39 cellular contexts compared by ENCODE assay signal in genomic region chr1:152866321-152866720, GRCh38. TPM values are rescaled to one million over a fixed set of nuclear protein-coding genes. Genes with fewer than 3 reads are reported as not detected.
"Had no signal": no experiment of that assay in that cellular context is flagged by ENCODE, and none has a peak within 500 bp of the region (broad histone marks: within the 10 kb centered on the region; RNA-seq: fewer than 3 reads in every experiment).

No MANE protein-coding gene starts in this region.

- H3K36me3 Mint-ChIP-seq: activated CD4-positive, alpha-beta memory T cell treated with anti-CD3 and anti-CD28 coated beads for 36 hours; activated CD8-positive, alpha-beta memory T cell treated with anti-CD3 and anti-CD28 coated beads, Interleukin-2, amount 10 ng/mL, durations not matched to agents 7 days and 5 days; activated naive CD4-positive, alpha-beta T cell treated with anti-CD3 and anti-CD28 coated beads, Interleukin-2, amount 10 ng/mL, durations not matched to agents 7 days and 5 days; activated naive CD4-positive, alpha-beta T cell treated with anti-CD3 and anti-CD28 coated beads, Interleukin-2, amount 50 U/mL, for 72 hours had no signal

- H3K4me1 Mint-ChIP-seq: activated B cell treated with CpG ODN at 0.5 μM for 24 hours; activated CD8-positive, alpha-beta memory T cell treated with anti-CD3 and anti-CD28 coated beads, Interleukin-2, amount 10 ng/mL, durations not matched to agents 7 days and 5 days; activated naive CD4-positive, alpha-beta T cell treated with anti-CD3 and anti-CD28 coated beads, Interleukin-2, amount 10 ng/mL, durations not matched to agents 7 days and 5 days had no signal

- H3K27me3 Mint-ChIP-seq: activated naive CD4-positive, alpha-beta T cell treated with anti-CD3 and anti-CD28 coated beads, Interleukin-2, amount 10 ng/mL, durations not matched to agents 7 days and 5 days had no signal

- H3K4me1 ChIP-seq: adrenal gland, body of pancreas, colonic mucosa, heart right ventricle had no signal

- H3K79me2 ChIP-seq: hepatocyte had no signal

- H3K36me3 ChIP-seq: adrenal gland, cardiac muscle cell, colonic mucosa, esophagus squamous epithelium, gastroesophageal sphincter, heart right ventricle, WERI-Rb-1 had no signal

- H3K27ac Mint-ChIP-seq: activated B cell treated with CpG ODN at 0.5 μM for 24 hours; activated CD4-positive, alpha-beta memory T cell treated with anti-CD3 and anti-CD28 coated beads for 36 hours; activated CD8-positive, alpha-beta memory T cell treated with anti-CD3 and anti-CD28 coated beads, Interleukin-2, amount 10 ng/mL, durations not matched to agents 7 days and 5 days; activated CD8-positive, alpha-beta T cell treated with anti-CD3 and anti-CD28 coated beads, Interleukin-2, amount 10 ng/mL, durations not matched to agents 7 days and 5 days; activated naive CD4-positive, alpha-beta T cell treated with anti-CD3 and anti-CD28 coated beads, Interleukin-2, amount 10 ng/mL, durations not matched to agents 7 days and 5 days; activated naive CD4-positive, alpha-beta T cell treated with anti-CD3 and anti-CD28 coated beads, Interleukin-2, amount 50 U/mL, for 72 hours; activated T-cell treated with anti-CD3 and anti-CD28 coated beads, Interleukin-2, amount 50 U/mL, for 72 hours; T-helper 17 cell; T-helper 2 cell treated with Interferon-gamma antibody and Interleukin-4, amounts not matched to agents 5 μg/mL and 100 μg/mL, for 36 hours had no signal

- H3K4me3 ChIP-seq: adrenal gland, body of pancreas, cardiac muscle cell, colonic mucosa, esophagus squamous epithelium, gastroesophageal sphincter, heart right ventricle, hepatocyte had no signal

- H2AFZ ChIP-seq: hepatocyte had no signal

- H3K9me3 Mint-ChIP-seq: activated B cell treated with CpG ODN at 0.5 μM for 24 hours; activated CD4-positive, alpha-beta memory T cell treated with anti-CD3 and anti-CD28 coated beads for 36 hours; activated naive CD4-positive, alpha-beta T cell treated with anti-CD3 and anti-CD28 coated beads, Interleukin-2, amount 10 ng/mL, durations not matched to agents 7 days and 5 days; activated naive CD4-positive, alpha-beta T cell treated with anti-CD3 and anti-CD28 coated beads, Interleukin-2, amount 50 U/mL, for 72 hours; activated T-cell treated with anti-CD3 and anti-CD28 coated beads, Interleukin-2, amount 50 U/mL, for 72 hours; T-helper 2 cell treated with Interferon-gamma antibody and Interleukin-4, amounts not matched to agents 5 μg/mL and 100 μg/mL, for 36 hours had no signal

- FAIRE-seq: endometrium, endothelial cell of umbilical vein had no signal

- H3K4me3 Mint-ChIP-seq: activated B cell treated with CpG ODN at 0.5 μM for 24 hours; activated CD4-positive, alpha-beta memory T cell treated with anti-CD3 and anti-CD28 coated beads for 36 hours; activated CD8-positive, alpha-beta memory T cell treated with anti-CD3 and anti-CD28 coated beads, Interleukin-2, amount 10 ng/mL, durations not matched to agents 7 days and 5 days; activated CD8-positive, alpha-beta T cell treated with anti-CD3 and anti-CD28 coated beads, Interleukin-2, amount 10 ng/mL, durations not matched to agents 7 days and 5 days; activated naive CD4-positive, alpha-beta T cell treated with anti-CD3 and anti-CD28 coated beads, Interleukin-2, amount 10 ng/mL, durations not matched to agents 7 days and 5 days; activated T-cell treated with anti-CD3 and anti-CD28 coated beads, Interleukin-2, amount 50 U/mL, for 72 hours; T-helper 17 cell; T-helper 2 cell treated with Interferon-gamma antibody and Interleukin-4, amounts not matched to agents 5 μg/mL and 100 μg/mL, for 36 hours had no signal

- H3K27me3 ChIP-seq: adrenal gland, body of pancreas, cardiac muscle cell, colonic mucosa, esophagus squamous epithelium, gastroesophageal sphincter, hepatocyte had no signal

- DNase-seq: activated B cell treated with CpG ODN at 0.5 μM for 24 hours; activated CD4-positive, alpha-beta memory T cell treated with anti-CD3 and anti-CD28 coated beads for 36 hours; activated CD4-positive, alpha-beta T cell treated with anti-CD3 and anti-CD28 coated beads for 48 hours; activated CD8-positive, alpha-beta memory T cell treated with anti-CD3 and anti-CD28 coated beads, Interleukin-2, amount 10 ng/mL, durations not matched to agents 7 days and 5 days; activated CD8-positive, alpha-beta memory T cell treated with anti-CD3 and anti-CD28 coated beads, Interleukin-2, amount 50 U/mL, for 4 hours; activated CD8-positive, alpha-beta T cell treated with anti-CD3 and anti-CD28 coated beads, Interleukin-2, amount 10 ng/mL, durations not matched to agents 7 days and 5 days; activated gamma-delta T cell; activated naive CD4-positive, alpha-beta T cell; activated naive CD4-positive, alpha-beta T cell treated with anti-CD3 and anti-CD28 coated beads, Interleukin-2, amount 10 ng/mL, durations not matched to agents 7 days and 5 days; activated T-cell treated with anti-CD3 and anti-CD28 coated beads, Interleukin-2, amount 50 U/mL, for 1 hour; activated T-cell treated with anti-CD3 and anti-CD28 coated beads, Interleukin-2, amount 50 U/mL, for 72 hours; adrenal gland; amygdala; aorta; body of pancreas; central memory CD4-positive, alpha-beta T cell; cerebellar nuclear complex; colonic mucosa; effector CD8-positive, alpha-beta T cell; esophagus squamous epithelium; foreskin melanocyte; heart right ventricle; T-helper 1 cell; T-helper 17 cell; T1000; WERI-Rb-1 had no signal

- H3K27ac ChIP-seq: adrenal gland, body of pancreas, cardiac muscle cell, colonic mucosa, esophagus squamous epithelium, gastroesophageal sphincter, heart right ventricle, hepatocyte, WERI-Rb-1 had no signal

- H3K4me2 ChIP-seq: hepatocyte had no signal

- H3K9me3 ChIP-seq: adrenal gland, body of pancreas, colonic mucosa, esophagus squamous epithelium, gastroesophageal sphincter, heart right ventricle had no signal

RNA-seq across cellular contexts. Expression of gene LCE7A, which starts 6.5 kb away (rescaled TPM):
- total RNA-seq: activated B cell treated with CpG ODN at 0.5 μM for 24 hours; activated CD4-positive, alpha-beta memory T cell treated with anti-CD3 and anti-CD28 coated beads for 36 hours; activated CD8-positive, alpha-beta memory T cell treated with anti-CD3 and anti-CD28 coated beads for 36 hours; activated CD8-positive, alpha-beta memory T cell treated with anti-CD3 and anti-CD28 coated beads, Interleukin-2, amount 10 ng/mL, durations not matched to agents 7 days and 5 days; activated CD8-positive, alpha-beta T cell treated with anti-CD3 and anti-CD28 coated beads, Interleukin-2, amount 10 ng/mL, durations not matched to agents 7 days and 5 days; activated naive CD4-positive, alpha-beta T cell treated with anti-CD3 and anti-CD28 coated beads, Interleukin-2, amount 50 U/mL, for 72 hours; activated T-cell treated with anti-CD3 and anti-CD28 coated beads, Interleukin-2, amount 50 U/mL, for 72 hours; adrenal gland; aorta; body of pancreas; cardiac muscle cell; colonic mucosa; dermis microvascular lymphatic vessel endothelial cell; endothelial cell of umbilical vein; epithelial cell of proximal tubule; esophagus squamous epithelium; fibroblast of lung; fibroblast of villous mesenchyme; gastroesophageal sphincter; glomerular endothelial cell; heart right ventricle; hepatocyte; T-helper 17 cell had no signal
- polyA plus RNA-seq: adrenal gland, aorta, cardiac muscle cell, endothelial cell of umbilical vein, fibroblast of lung, heart right ventricle, hepatocyte had no signal

RNA-seq across cellular contexts. Expression of gene SMCP, which starts 11.8 kb away (rescaled TPM):
- total RNA-seq: activated B cell treated with CpG ODN at 0.5 μM for 24 hours; activated CD4-positive, alpha-beta memory T cell treated with anti-CD3 and anti-CD28 coated beads for 36 hours; activated CD8-positive, alpha-beta memory T cell treated with anti-CD3 and anti-CD28 coated beads for 36 hours; activated CD8-positive, alpha-beta memory T cell treated with anti-CD3 and anti-CD28 coated beads, Interleukin-2, amount 10 ng/mL, durations not matched to agents 7 days and 5 days; activated CD8-positive, alpha-beta T cell treated with anti-CD3 and anti-CD28 coated beads, Interleukin-2, amount 10 ng/mL, durations not matched to agents 7 days and 5 days; activated naive CD4-positive, alpha-beta T cell treated with anti-CD3 and anti-CD28 coated beads, Interleukin-2, amount 50 U/mL, for 72 hours; activated T-cell treated with anti-CD3 and anti-CD28 coated beads, Interleukin-2, amount 50 U/mL, for 72 hours; adrenal gland; aorta; body of pancreas; cardiac muscle cell; colonic mucosa; dermis microvascular lymphatic vessel endothelial cell; endothelial cell of umbilical vein; epithelial cell of proximal tubule; esophagus squamous epithelium; fibroblast of villous mesenchyme; gastroesophageal sphincter; glomerular endothelial cell; heart right ventricle; hepatocyte; T-helper 17 cell had no signal
- polyA plus RNA-seq: adrenal gland, aorta, cardiac muscle cell, endothelial cell of umbilical vein, heart right ventricle, hepatocyte had no signal

RNA-seq across cellular contexts. Expression of gene LCE6A, which starts 23.7 kb away (rescaled TPM):
- total RNA-seq: activated B cell treated with CpG ODN at 0.5 μM for 24 hours; activated CD4-positive, alpha-beta memory T cell treated with anti-CD3 and anti-CD28 coated beads for 36 hours; activated CD8-positive, alpha-beta memory T cell treated with anti-CD3 and anti-CD28 coated beads for 36 hours; activated CD8-positive, alpha-beta memory T cell treated with anti-CD3 and anti-CD28 coated beads, Interleukin-2, amount 10 ng/mL, durations not matched to agents 7 days and 5 days; activated CD8-positive, alpha-beta T cell treated with anti-CD3 and anti-CD28 coated beads, Interleukin-2, amount 10 ng/mL, durations not matched to agents 7 days and 5 days; activated naive CD4-positive, alpha-beta T cell treated with anti-CD3 and anti-CD28 coated beads, Interleukin-2, amount 50 U/mL, for 72 hours; activated T-cell treated with anti-CD3 and anti-CD28 coated beads, Interleukin-2, amount 50 U/mL, for 72 hours; adrenal gland; aorta; body of pancreas; cardiac muscle cell; colonic mucosa; dermis microvascular lymphatic vessel endothelial cell; endothelial cell of umbilical vein; epithelial cell of proximal tubule; esophagus squamous epithelium; fibroblast of lung; fibroblast of villous mesenchyme; gastroesophageal sphincter; glomerular endothelial cell; heart right ventricle; hepatocyte; T-helper 17 cell had no signal
- polyA plus RNA-seq: adrenal gland, aorta, cardiac muscle cell, endothelial cell of umbilical vein, fibroblast of lung, heart right ventricle, hepatocyte had no signal

RNA-seq across cellular contexts. Expression of gene LCE1A, which starts 39.0 kb away (rescaled TPM):
- total RNA-seq: activated B cell treated with CpG ODN at 0.5 μM for 24 hours; activated CD4-positive, alpha-beta memory T cell treated with anti-CD3 and anti-CD28 coated beads for 36 hours; activated CD8-positive, alpha-beta memory T cell treated with anti-CD3 and anti-CD28 coated beads for 36 hours; activated CD8-positive, alpha-beta memory T cell treated with anti-CD3 and anti-CD28 coated beads, Interleukin-2, amount 10 ng/mL, durations not matched to agents 7 days and 5 days; activated CD8-positive, alpha-beta T cell treated with anti-CD3 and anti-CD28 coated beads, Interleukin-2, amount 10 ng/mL, durations not matched to agents 7 days and 5 days; activated naive CD4-positive, alpha-beta T cell treated with anti-CD3 and anti-CD28 coated beads, Interleukin-2, amount 50 U/mL, for 72 hours; activated T-cell treated with anti-CD3 and anti-CD28 coated beads, Interleukin-2, amount 50 U/mL, for 72 hours; adrenal gland; aorta; body of pancreas; cardiac muscle cell; colonic mucosa; dermis microvascular lymphatic vessel endothelial cell; endothelial cell of umbilical vein; epithelial cell of proximal tubule; esophagus squamous epithelium; fibroblast of lung; fibroblast of villous mesenchyme; gastroesophageal sphincter; glomerular endothelial cell; heart right ventricle; hepatocyte; T-helper 17 cell had no signal
- polyA plus RNA-seq: adrenal gland, aorta, cardiac muscle cell, endothelial cell of umbilical vein, fibroblast of lung, heart right ventricle, hepatocyte had no signal

RNA-seq across cellular contexts. Expression of gene IVL, which starts 42.0 kb away (rescaled TPM):
- total RNA-seq: activated B cell treated with CpG ODN at 0.5 μM for 24 hours; activated CD4-positive, alpha-beta memory T cell treated with anti-CD3 and anti-CD28 coated beads for 36 hours; activated CD8-positive, alpha-beta memory T cell treated with anti-CD3 and anti-CD28 coated beads for 36 hours; activated CD8-positive, alpha-beta memory T cell treated with anti-CD3 and anti-CD28 coated beads, Interleukin-2, amount 10 ng/mL, durations not matched to agents 7 days and 5 days; activated CD8-positive, alpha-beta T cell treated with anti-CD3 and anti-CD28 coated beads, Interleukin-2, amount 10 ng/mL, durations not matched to agents 7 days and 5 days; activated naive CD4-positive, alpha-beta T cell treated with anti-CD3 and anti-CD28 coated beads, Interleukin-2, amount 50 U/mL, for 72 hours; activated T-cell treated with anti-CD3 and anti-CD28 coated beads, Interleukin-2, amount 50 U/mL, for 72 hours; adrenal gland; aorta; body of pancreas; cardiac muscle cell; colonic mucosa; dermis microvascular lymphatic vessel endothelial cell; endothelial cell of umbilical vein; fibroblast of lung; fibroblast of villous mesenchyme; glomerular endothelial cell; heart right ventricle; hepatocyte; T-helper 17 cell had no signal
- polyA plus RNA-seq: cardiac muscle cell, endothelial cell of umbilical vein, hepatocyte had no signal
